In the genomic region with DNA sequence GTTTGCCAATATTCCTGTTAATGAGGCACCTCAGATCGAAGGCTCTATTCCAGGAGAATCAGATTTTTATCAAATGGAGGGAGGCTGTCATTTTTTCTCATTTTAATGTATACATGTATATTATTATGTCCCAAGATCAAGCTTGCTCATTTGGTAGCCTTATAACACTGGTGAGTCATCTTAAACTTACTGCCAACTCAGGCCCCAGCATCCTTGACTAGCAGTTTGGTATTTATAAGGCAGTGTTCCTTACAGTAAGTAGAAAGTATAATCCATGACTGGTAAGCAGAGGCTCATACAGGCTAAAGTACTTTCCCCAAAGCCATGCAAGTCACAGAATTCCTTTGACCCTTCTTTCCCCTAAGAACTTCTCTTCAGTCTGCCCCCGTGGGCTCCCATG, we compare ENCODE assay signal across 10 cellular contexts.
DNase-seq lines count a peak whose midpoint lies in the region; ATAC-seq and TF ChIP-seq lines count a peak whose summit lies in the region.
"Had no signal": no experiment of that assay in that cellular context is flagged by ENCODE, and none has a peak within 500 bp of the region (broad histone marks: within the 10 kb centered on the region; RNA-seq: fewer than 3 reads in every experiment).

No MANE protein-coding gene starts in this region.

- WGBS in sigmoid colon, 2 donors: 73 to 93% methylated on average over 2 of the region's 2 CpGs

- H3K4me2 ChIP-seq in PC-3 (ENCODE audit: low read length): peak overlapping the region; percentile 30; the same call in 1 of the 2 replicates

- no peak overlapping the region for H3K4me3 ChIP-seq in PC-3 (ENCODE audit: low read length)
- H3K4me3 ChIP-seq in epithelial cell of esophagus (ENCODE audit: low read length): no peak overlapping the region
- no peak overlapping the region for H3K4me3 ChIP-seq in retinal pigment epithelial cell (ENCODE audit: low read length)
- H3K4me3 ChIP-seq in sigmoid colon: no peak overlapping the region

- no peaks in the 10 kb centered on the region for H3K9me2 ChIP-seq in PC-3 (replicated peaks; ENCODE audit: low read length)

- TF ChIP-seq CTCF in PC-3 (conservative IDR thresholded peaks at IDR 0.05; ENCODE audit: low read depth, low read length) (no peak), epithelial cell of esophagus (IDR thresholded peaks at IDR 0.05; ENCODE audit: insufficient read depth, low read depth, low read length, missing control alignments) (no peak), retinal pigment epithelial cell (conservative IDR thresholded peaks at IDR 0.05; ENCODE audit: low read depth, low read length) (no peak), sigmoid colon (IDR thresholded peaks at IDR 0.05) (no peak)

- DNase-seq in EL (peak; percentile 81), PC-3 (peak; percentile 72), epithelial cell of esophagus (ENCODE audit: low read depth) (peak; percentile 87), retinal pigment epithelial cell (ENCODE audit: low read depth) (peak; percentile 83), NCI-H1694 treated with DMSO at 0.1 percent for 48 hours (lab: John Stamatoyannopoulos, UW) (no peak), NAMALWA (ENCODE audit: low spot score) (no peak), sigmoid colon (no peak)
- DNase-seq: activated naive CD4-positive, alpha-beta T cell treated with anti-CD3 and anti-CD28 coated beads for 36 hours; NCI-H1930; stimulated activated naive CD4-positive, alpha-beta T cell had no signal

- CTCF ChIA-PET in PC-3 (lab: Charles Lee): no interaction called here

- H3K27ac ChIP-seq in PC-3 (ENCODE audit: low read length) (peak overlapping the region; percentile 54), sigmoid colon (peak overlapping the region in 2 of 4 donors; percentile 51 to 69)

- POLR2A ChIA-PET in PC-3 (lab: Charles Lee; ENCODE audit: unreplicated experiment): no interaction called here

- no peaks in the 10 kb centered on the region for H3F3A ChIP-seq in PC-3 (ENCODE audit: low read length, unreplicated experiment)

- H3K9me3 ChIP-seq in PC-3 (ENCODE audit: low read length) (no peaks in the 10 kb centered on the region), sigmoid colon (no peaks in the 10 kb centered on the region)

- no peak for TF ChIP-seq EP300 in sigmoid colon (IDR thresholded peaks at IDR 0.05)

- H3K79me2 ChIP-seq in PC-3 (ENCODE audit: low read length): no peaks in the 10 kb centered on the region

- no peak overlapping the region for H2AFZ ChIP-seq in PC-3 (ENCODE audit: low read length)

- H3K36me3 ChIP-seq in PC-3 (ENCODE audit: low read depth, low read length): no peaks in the 10 kb centered on the region
- no peaks in the 10 kb centered on the region for H3K36me3 ChIP-seq in sigmoid colon

- peak; percentile 97 for ATAC-seq in PC-3

- no TSS peak for BruUV-seq in PC-3 (replicated peaks; lab: Mats Ljungman, UMichigan)

- H3K4me1 ChIP-seq in PC-3 (ENCODE audit: insufficient read depth, low read length) (peaks cover 27% of the 10 kb centered on the region), sigmoid colon (peaks cover 0 to 35% (median 29%) of the 10 kb centered on the region in 4 donors)

- H3K27me3 ChIP-seq in PC-3 (ENCODE audit: low read length) (no peaks in the 10 kb centered on the region), sigmoid colon (no peaks in the 10 kb centered on the region)

- H4K20me1 ChIP-seq in PC-3 (ENCODE audit: low read length): no peaks in the 10 kb centered on the region

- intact Hi-C loops in PC-3 (cut with micrococcal nuclease) (loop anchor here (10.0 kb wide), 1 partner anchor 181 kb away; no protein-coding TSS in a partner anchor), sigmoid colon (cut with DNase I) (no loop called here)

- TF ChIP-seq POLR2A in sigmoid colon (IDR thresholded peaks at IDR 0.05): no peak

- H3K9ac ChIP-seq in PC-3 (ENCODE audit: low read length): no peak overlapping the region

Comparison
In these comparisons a context has a peak if more than half of its experiments do, and no peak if none do; other contexts are left out.
1. DNase-seq: peak in EL (single experiment), PC-3 (single experiment), epithelial cell of esophagus (single experiment) and retinal pigment epithelial cell (single experiment); none in NCI-H1694 treated with DMSO at 0.1 percent for 48 hours (single experiment), NAMALWA (single experiment) and sigmoid colon (single experiment).